Comparison of ENCODE assay signal across 1 cellular context in the genomic region with DNA sequence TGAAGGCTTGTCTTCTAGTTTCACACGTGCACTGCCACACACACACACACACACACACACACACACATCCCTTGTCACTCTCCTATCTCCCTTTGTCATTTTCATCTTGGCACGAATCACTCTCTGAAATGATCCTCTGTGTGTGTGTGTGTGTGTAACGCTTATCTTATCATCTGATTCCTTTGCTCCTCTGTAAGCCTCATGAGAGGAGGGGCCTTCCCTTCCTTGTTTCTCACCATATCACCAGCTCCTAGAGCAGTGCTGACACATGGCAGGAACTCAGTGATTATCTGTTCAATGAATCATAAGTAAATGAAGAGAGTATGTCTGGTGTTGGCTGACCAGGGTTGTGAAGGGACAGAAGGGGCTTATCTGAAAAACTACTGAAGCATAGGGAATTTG.
TF ChIP-seq lines count a peak whose summit lies in the region.

No MANE protein-coding gene starts in this region.

TF ChIP-seq in IMR-90, 13 proteins besides CTCF, POLR2A, EP300 and RAD21:
- TF ChIP-seq BHLHE40 (IDR thresholded peaks at IDR 0.05; ENCODE audit: low read depth, low read length), result peak; percentile 56
- TF ChIP-seq NFE2L2 (IDR thresholded peaks at IDR 0.05; ENCODE audit: low read depth, low read length), result no peak
